14 cellular contexts compared by ENCODE assay signal in genomic region chr6:14763616-14764015, GRCh38.
"Had no signal": no experiment of that assay in that cellular context is flagged by ENCODE, and none has a peak within 500 bp of the region (broad histone marks: within the 10 kb centered on the region; RNA-seq: fewer than 3 reads in every experiment).

No MANE protein-coding gene starts in this region.

- H3K36me3 Mint-ChIP-seq: naive thymus-derived CD4-positive, alpha-beta T cell had no signal

- H3K27me3 Mint-ChIP-seq: activated CD8-positive, alpha-beta T cell treated with anti-CD3 and anti-CD28 coated beads for 36 hours; naive thymus-derived CD4-positive, alpha-beta T cell had no signal

- DNase-seq: activated CD4-positive, CD25-positive, alpha-beta regulatory T cell treated with anti-CD3 and anti-CD28 coated beads, Interleukin-2, amount 50 U/mL, for 72 hours; activated CD8-positive, alpha-beta memory T cell treated with anti-CD3 and anti-CD28 coated beads, Interleukin-2, amount 50 U/mL, for 4 hours; activated CD8-positive, alpha-beta T cell treated with anti-CD3 and anti-CD28 coated beads for 36 hours; activated naive CD4-positive, alpha-beta T cell treated with anti-CD3 and anti-CD28 coated beads for 36 hours; gastrocnemius medialis; heart right ventricle; islet precursor cell; lower lobe of right lung; naive thymus-derived CD4-positive, alpha-beta T cell; retina; stomach; uterus had no signal

- H3K9me3 ChIP-seq: gastrocnemius medialis, heart right ventricle, lower lobe of right lung, stomach, uterus had no signal

- H3K4me3 Mint-ChIP-seq: activated CD8-positive, alpha-beta T cell treated with anti-CD3 and anti-CD28 coated beads for 36 hours; activated naive CD4-positive, alpha-beta T cell treated with anti-CD3 and anti-CD28 coated beads for 36 hours; activated T-helper 1 cell treated with anti-CD3 and anti-CD28 coated beads, Interleukin-12 subunit alpha, Interleukin-12 subunit beta, Interleukin-2, Interleukin-4 antibody, amounts not matched to agents 30 ng/mL and 10 ng/mL and 1 ng/mL, durations not matched to agents 14 hours and 24 hours and 36 hours; naive thymus-derived CD4-positive, alpha-beta T cell had no signal

- H3K4me3 ChIP-seq: cardiac muscle cell, gastrocnemius medialis, heart right ventricle, lower lobe of right lung, stomach, uterus had no signal

- H3K27ac ChIP-seq: cardiac muscle cell, gastrocnemius medialis, heart right ventricle, lower lobe of right lung, stomach, uterus had no signal

- H3K9me3 Mint-ChIP-seq: activated CD8-positive, alpha-beta T cell treated with anti-CD3 and anti-CD28 coated beads for 36 hours; activated naive CD4-positive, alpha-beta T cell treated with anti-CD3 and anti-CD28 coated beads for 36 hours; activated T-helper 1 cell treated with anti-CD3 and anti-CD28 coated beads, Interleukin-12 subunit alpha, Interleukin-12 subunit beta, Interleukin-2, Interleukin-4 antibody, amounts not matched to agents 30 ng/mL and 10 ng/mL and 1 ng/mL, durations not matched to agents 14 hours and 24 hours and 36 hours had no signal

- H3K36me3 ChIP-seq: cardiac muscle cell, gastrocnemius medialis, heart right ventricle, lower lobe of right lung, stomach, uterus had no signal

- H3K27ac Mint-ChIP-seq: activated CD8-positive, alpha-beta T cell treated with anti-CD3 and anti-CD28 coated beads for 36 hours; activated naive CD4-positive, alpha-beta T cell treated with anti-CD3 and anti-CD28 coated beads for 36 hours; activated T-helper 1 cell treated with anti-CD3 and anti-CD28 coated beads, Interleukin-12 subunit alpha, Interleukin-12 subunit beta, Interleukin-2, Interleukin-4 antibody, amounts not matched to agents 30 ng/mL and 10 ng/mL and 1 ng/mL, durations not matched to agents 14 hours and 24 hours and 36 hours; naive thymus-derived CD4-positive, alpha-beta T cell had no signal

- H3K27me3 ChIP-seq: cardiac muscle cell, gastrocnemius medialis, heart right ventricle, stomach, uterus had no signal

- ATAC-seq: activated CD8-positive, alpha-beta T cell treated with anti-CD3 and anti-CD28 coated beads for 36 hours; gastrocnemius medialis; heart right ventricle; lower lobe of right lung; naive thymus-derived CD4-positive, alpha-beta T cell had no signal

- H3K4me1 ChIP-seq: lower lobe of right lung, uterus had no signal
